9 cellular contexts compared by ENCODE assay signal in genomic region chr2:144509548-144510205, GRCh38. TPM values are rescaled to one million over a fixed set of nuclear protein-coding genes. Genes with fewer than 3 reads are reported as not detected.
A peak's percentile ranks its signal among the peaks of the same experiment; 100 is the strongest.
DNase-seq lines count a peak whose midpoint lies in the region; ATAC-seq and TF ChIP-seq lines count a peak whose summit lies in the region.
"Had no signal": no experiment of that assay in that cellular context is flagged by ENCODE, and none has a peak within 500 bp of the region (broad histone marks: within the 10 kb centered on the region; RNA-seq: fewer than 3 reads in every experiment).

No MANE protein-coding gene starts in this region.

- peaks cover 7% of the 10 kb centered on the region; the same call in 1 of the 2 replicates for H3K79me2 ChIP-seq in Karpas-422 (ENCODE audit: low read length)

- H3K4me1 Mint-ChIP-seq in MCF 10A (ENCODE audit: insufficient read depth, unreplicated experiment) = peaks cover 34% of the 10 kb centered on the region
- peaks cover 78% of the 10 kb centered on the region for H3K4me1 Mint-ChIP-seq in dendritic cell treated with granulocyte-macrophage colony-stimulating factor and Interleukin-4, amounts not matched to agents 40 ng/mL and 50 ng/mL, for 4 days (ENCODE audit: low read depth)

- H3K4me1 ChIP-seq in breast epithelium (no peaks in the 10 kb centered on the region), muscle layer of duodenum (ENCODE audit: control insufficient read depth in 1 of 2, insufficient read depth in 2 of 2, low read length in 2 of 2) (peaks cover 4 to 13% of the 10 kb centered on the region in 2 donors), upper lobe of left lung (peaks cover 28 to 49% (median 43%) of the 10 kb centered on the region in 4 donors), Karpas-422 (ENCODE audit: low read length) (peaks cover 53% of the 10 kb centered on the region)

- TF ChIP-seq EP300 in upper lobe of left lung (IDR thresholded peaks at IDR 0.05) = no peak

- intact Hi-C loops in breast epithelium (cut with DNase I; ENCODE audit: low total_unique reads) (no loop called here), MCF 10A (cut with micrococcal nuclease) (loop anchor here (10.0 kb wide), 2 partner anchors 325 to 825 kb away; no protein-coding TSS in a partner anchor)
- intact Hi-C loops in dendritic cell treated with granulocyte-macrophage colony-stimulating factor and Interleukin-4, amounts not matched to agents 40 ng/mL and 50 ng/mL, for 4 days (cut with micrococcal nuclease) = no loop called here

- no peak for TF ChIP-seq CTCF in breast epithelium (IDR thresholded peaks at IDR 0.05)
- no peak for TF ChIP-seq CTCF in MCF 10A (IDR thresholded peaks at IDR 0.05; ENCODE audit: unreplicated experiment)
- no peak for TF ChIP-seq CTCF in upper lobe of left lung (IDR thresholded peaks at IDR 0.05)

- H3K9ac ChIP-seq in Karpas-422 (ENCODE audit: low read length) = no peak overlapping the region

- 48 to 58% methylated on average over 6 of the region's 6 CpGs for WGBS in upper lobe of left lung, 2 donors

- no peak for DNase-seq in breast epithelium (ENCODE audit: low spot score in 2 of 2)
- no peak for DNase-seq in MCF 10A (ENCODE audit: unreplicated experiment)
- DNase-seq in upper lobe of left lung = no peak
- no peak for DNase-seq in Karpas-422
- DNase-seq in nucleus accumbens (lab: John Stamatoyannopoulos, UW) = no peak

- H3K27ac Mint-ChIP-seq in MCF 10A (ENCODE audit: low read depth, unreplicated experiment) = no peak overlapping the region
- H3K27ac Mint-ChIP-seq in dendritic cell treated with granulocyte-macrophage colony-stimulating factor and Interleukin-4, amounts not matched to agents 40 ng/mL and 50 ng/mL, for 4 days = no peak overlapping the region

- no TSS peak for BruUV-seq in MCF 10A (replicated peaks; lab: Mats Ljungman, UMichigan)

- CTCF ChIA-PET in MCF 10A (lab: Yijun Ruan, JAX) = interaction anchor here (1.0 kb wide), 1 partner anchor 620 kb away, joined by 4 read pairs; no protein-coding TSS in a partner anchor

- no peaks in the 10 kb centered on the region for H3K9me2 ChIP-seq in Karpas-422 (replicated peaks; ENCODE audit: insufficient read depth, low read length)

- no peak for ATAC-seq in upper lobe of left lung (ENCODE audit: low FRiP score in 2 of 2)
- no peak for ATAC-seq in GM19455 (IDR thresholded peaks at IDR 0.05; ENCODE audit: unreplicated experiment)

- POLR2A ChIA-PET in MCF 10A (lab: Yijun Ruan, JAX) = interaction anchor here (0.6 to 0.7 kb wide), 2 partner anchors 514 to 1169 kb away, joined by 3 read pairs; no protein-coding TSS in a partner anchor

- no peak overlapping the region for H3K4me2 ChIP-seq in Karpas-422 (ENCODE audit: low read depth, low read length, poor library complexity, severe bottlenecking)

- H3K36me3 ChIP-seq in breast epithelium = no peaks in the 10 kb centered on the region
- no peaks in the 10 kb centered on the region for H3K36me3 ChIP-seq in muscle layer of duodenum (ENCODE audit: control insufficient read depth in 1 of 2, insufficient read depth in 2 of 2, low read length in 2 of 2)
- no peaks in the 10 kb centered on the region for H3K36me3 ChIP-seq in upper lobe of left lung
- H3K36me3 ChIP-seq in Karpas-422 (ENCODE audit: insufficient read depth, low read length) = no peaks in the 10 kb centered on the region; the same call in 1 of the 2 replicates

- peaks cover 19% of the 10 kb centered on the region; the same call in 1 of the 2 replicates for H4K20me1 ChIP-seq in Karpas-422 (ENCODE audit: insufficient read depth, low read depth, low read length)

- H3K9me3 Mint-ChIP-seq in MCF 10A (ENCODE audit: unreplicated experiment) = no peaks in the 10 kb centered on the region
- no peaks in the 10 kb centered on the region for H3K9me3 Mint-ChIP-seq in dendritic cell treated with granulocyte-macrophage colony-stimulating factor and Interleukin-4, amounts not matched to agents 40 ng/mL and 50 ng/mL, for 4 days

- peak overlapping the region in 2 of 3 donors; percentile 5 to 48 for H3K4me3 ChIP-seq in breast epithelium
- peak overlapping the region; percentile 24 to 40 for H3K4me3 ChIP-seq in muscle layer of duodenum (ENCODE audit: low read depth in 1 of 2, low read length in 2 of 2)
- H3K4me3 ChIP-seq in upper lobe of left lung = peak overlapping the region in 1 of 4 donors; percentile 4
- H3K4me3 ChIP-seq in Karpas-422 (ENCODE audit: low read length) = no peak overlapping the region

- H2AFZ ChIP-seq in Karpas-422 (ENCODE audit: low read length) = no peak overlapping the region

- TF ChIP-seq POLR2A in breast epithelium (IDR thresholded peaks at IDR 0.05) = no peak
- TF ChIP-seq POLR2A in upper lobe of left lung (IDR thresholded peaks at IDR 0.05) = peak in 1 of 4 donors; percentile 9

- peaks cover 21% of the 10 kb centered on the region for H3K36me3 Mint-ChIP-seq in MCF 10A (ENCODE audit: insufficient read depth, unreplicated experiment)
- H3K36me3 Mint-ChIP-seq in dendritic cell treated with granulocyte-macrophage colony-stimulating factor and Interleukin-4, amounts not matched to agents 40 ng/mL and 50 ng/mL, for 4 days (ENCODE audit: low read depth) = peaks cover 19% of the 10 kb centered on the region

- H3K9me3 ChIP-seq in breast epithelium (no peaks in the 10 kb centered on the region), muscle layer of duodenum (ENCODE audit: control insufficient read depth in 1 of 2, low read length in 2 of 2) (no peaks in the 10 kb centered on the region), upper lobe of left lung (no peaks in the 10 kb centered on the region), Karpas-422 (ENCODE audit: low read length) (no peaks in the 10 kb centered on the region)

- H3K4me3 Mint-ChIP-seq in MCF 10A (ENCODE audit: unreplicated experiment) = no peak overlapping the region
- peak overlapping the region; percentile 86 for H3K4me3 Mint-ChIP-seq in dendritic cell treated with granulocyte-macrophage colony-stimulating factor and Interleukin-4, amounts not matched to agents 40 ng/mL and 50 ng/mL, for 4 days

- H3K27ac ChIP-seq in breast epithelium (peak overlapping the region; percentile 11 to 98), muscle layer of duodenum (ENCODE audit: low read length) (peak overlapping the region; percentile 97), upper lobe of left lung (peak overlapping the region; percentile 96 to 99 (median 98)), Karpas-422 (ENCODE audit: low read length) (no peak overlapping the region)
- H3K27ac ChIP-seq: epithelial cell of prostate had no signal

- H3K27me3 Mint-ChIP-seq in MCF 10A (ENCODE audit: insufficient read depth, unreplicated experiment) = no peaks in the 10 kb centered on the region
- H3K27me3 Mint-ChIP-seq in dendritic cell treated with granulocyte-macrophage colony-stimulating factor and Interleukin-4, amounts not matched to agents 40 ng/mL and 50 ng/mL, for 4 days = no peaks in the 10 kb centered on the region

- H3K27me3 ChIP-seq in breast epithelium = peaks cover 0 to 31% of the 10 kb centered on the region in 2 donors
- H3K27me3 ChIP-seq in muscle layer of duodenum (ENCODE audit: low read depth, low read length) = no peaks in the 10 kb centered on the region
- H3K27me3 ChIP-seq in upper lobe of left lung = no peaks in the 10 kb centered on the region
- no peaks in the 10 kb centered on the region for H3K27me3 ChIP-seq in Karpas-422 (ENCODE audit: low read length)

RNA-seq across cellular contexts. Expression of gene ZEB2, which starts 10.2 kb away (rescaled TPM):
- 100 to 1,000 TPM in 1 of 3 donors, 10 to 100 TPM in 2; 53.7 to 225 (median 83.2) TPM for total RNA-seq in breast epithelium
- total RNA-seq in MCF 10A (2022) = 28.2 and 39.9 TPM in 2 replicates
- total RNA-seq in upper lobe of left lung = 100 to 1,000 TPM; 104 to 237 (median 148) TPM
- 15.3 and 29.4 TPM in 2 replicates for total RNA-seq in Karpas-422 (2014; rRNA removed; shearing (Covaris generic); ENCODE audit: low replicate concordance)
